In the genomic region with DNA sequence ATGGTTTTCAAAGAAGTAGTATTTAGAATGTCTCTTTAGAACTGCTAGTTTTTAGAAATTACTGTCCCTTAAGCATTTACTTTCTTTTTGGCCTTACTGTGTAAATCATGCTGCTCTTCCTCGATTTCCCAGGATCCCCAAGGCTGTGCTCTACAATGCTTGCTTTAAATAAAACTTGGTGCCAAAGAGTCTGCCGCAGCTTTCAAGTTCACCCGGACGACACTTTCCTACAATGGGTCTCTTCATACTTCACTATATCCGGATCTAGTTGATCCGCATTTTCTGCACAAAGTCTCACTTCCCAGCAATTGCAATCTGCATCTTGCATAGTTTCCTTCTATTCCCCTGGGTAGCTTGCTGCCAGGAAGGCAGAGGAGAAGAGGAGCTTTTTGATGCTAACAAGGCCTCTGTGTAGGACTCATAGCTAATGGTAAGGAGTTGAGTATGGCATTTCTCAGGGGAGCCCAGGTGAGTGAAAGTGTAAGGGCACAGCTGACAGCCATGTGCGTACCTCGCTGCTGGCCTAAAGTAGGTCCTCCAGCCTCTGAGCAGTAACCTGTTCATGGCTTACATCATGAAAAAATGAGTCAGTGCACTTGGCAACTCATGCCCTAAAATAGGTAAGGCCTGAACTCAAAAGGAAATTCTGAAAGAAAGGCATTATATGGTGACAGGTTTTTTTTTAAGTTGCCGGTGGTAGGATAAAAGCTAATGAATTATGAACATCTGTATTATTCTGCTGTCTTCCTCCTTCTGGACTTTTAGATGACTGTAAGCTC, we compare ENCODE assay signal across 16 cellular contexts.
"Had no signal": no experiment of that assay in that cellular context is flagged by ENCODE, and none has a peak within 500 bp of the region (broad histone marks: within the 10 kb centered on the region; RNA-seq: fewer than 3 reads in every experiment).

No MANE protein-coding gene starts in this region.

- H3K36me3 Mint-ChIP-seq: activated CD4-positive, alpha-beta memory T cell treated with anti-CD3 and anti-CD28 coated beads for 36 hours; activated CD8-positive, alpha-beta memory T cell treated with anti-CD3 and anti-CD28 coated beads, Interleukin-2, amount 10 ng/mL, durations not matched to agents 7 days and 5 days; activated naive CD4-positive, alpha-beta T cell treated with anti-CD3 and anti-CD28 coated beads, Interleukin-2, amount 50 U/mL, for 72 hours; naive thymus-derived CD4-positive, alpha-beta T cell had no signal

- H3K27ac Mint-ChIP-seq: activated CD4-positive, alpha-beta memory T cell treated with anti-CD3 and anti-CD28 coated beads for 36 hours; activated CD8-positive, alpha-beta memory T cell treated with anti-CD3 and anti-CD28 coated beads, Interleukin-2, amount 10 ng/mL, durations not matched to agents 7 days and 5 days; activated naive CD4-positive, alpha-beta T cell treated with anti-CD3 and anti-CD28 coated beads, Interleukin-2, amount 50 U/mL, for 72 hours; dendritic cell treated with granulocyte-macrophage colony-stimulating factor and Interleukin-4, amounts not matched to agents 40 ng/mL and 50 ng/mL, for 4 days; naive thymus-derived CD4-positive, alpha-beta T cell had no signal

- DNase-seq: activated CD4-positive, alpha-beta memory T cell treated with anti-CD3 and anti-CD28 coated beads for 36 hours; activated CD8-positive, alpha-beta memory T cell treated with anti-CD3 and anti-CD28 coated beads, Interleukin-2, amount 10 ng/mL, durations not matched to agents 7 days and 5 days; activated effector memory CD4-positive, alpha-beta T cell treated with Interleukin-2 at 50 U/mL for 16 hours; activated T-cell treated with anti-CD3 and anti-CD28 coated beads, Interleukin-2, amount 50 U/mL, for 4 hours; amniotic stem cell; body of pancreas; lower lobe of right lung; naive thymus-derived CD4-positive, alpha-beta T cell; ovary; stimulated activated CD4-positive, alpha-beta T cell treated with anti-CD3 and anti-CD28 coated beads, Interleukin-4, amount 100 ng/mL, for 4 hours; stimulated activated CD8-positive, alpha-beta memory T cell treated with anti-CD3 and anti-CD28 coated beads, Interleukin-4, amount 100 ng/mL, for 48 hours; stimulated activated naive CD8-positive, alpha-beta T cell treated with anti-CD3 and anti-CD28 coated beads, Interleukin-15, Interleukin-2, amounts not matched to agents 100 U/mL and 50 U/mL, for 24 hours had no signal

- H3K27me3 Mint-ChIP-seq: dendritic cell treated with granulocyte-macrophage colony-stimulating factor and Interleukin-4, amounts not matched to agents 40 ng/mL and 50 ng/mL, for 4 days had no signal

- H3K9me3 ChIP-seq: body of pancreas, lower lobe of right lung, ovary had no signal

- H3K9me3 Mint-ChIP-seq: activated CD4-positive, alpha-beta memory T cell treated with anti-CD3 and anti-CD28 coated beads for 36 hours; activated naive CD4-positive, alpha-beta T cell treated with anti-CD3 and anti-CD28 coated beads, Interleukin-2, amount 50 U/mL, for 72 hours; activated T-cell treated with anti-CD3 and anti-CD28 coated beads, Interleukin-2, amount 50 U/mL, for 4 hours; dendritic cell treated with granulocyte-macrophage colony-stimulating factor and Interleukin-4, amounts not matched to agents 40 ng/mL and 50 ng/mL, for 4 days had no signal

- H3K36me3 ChIP-seq: lower lobe of right lung, ovary had no signal

- H3K4me3 ChIP-seq: body of pancreas, lower lobe of right lung, ovary, skin epidermis had no signal

- H3K27ac ChIP-seq: body of pancreas, lower lobe of right lung, ovary, skin epidermis, VCaP had no signal

- ATAC-seq: activated CD8-positive, alpha-beta memory T cell treated with anti-CD3 and anti-CD28 coated beads, Interleukin-2, amount 10 ng/mL, durations not matched to agents 7 days and 5 days; activated naive CD4-positive, alpha-beta T cell treated with anti-CD3 and anti-CD28 coated beads, Interleukin-2, amount 50 U/mL, for 72 hours; activated T-cell treated with anti-CD3 and anti-CD28 coated beads, Interleukin-2, amount 50 U/mL, for 4 hours; body of pancreas; lower lobe of right lung; naive thymus-derived CD4-positive, alpha-beta T cell; stimulated activated naive CD8-positive, alpha-beta T cell treated with anti-CD3 and anti-CD28 coated beads, Interleukin-15, Interleukin-2, amounts not matched to agents 100 U/mL and 50 U/mL, for 24 hours had no signal

- H3K27me3 ChIP-seq: body of pancreas, ovary had no signal

- H3K4me1 ChIP-seq: lower lobe of right lung had no signal

- H3K4me3 Mint-ChIP-seq: activated CD4-positive, alpha-beta memory T cell treated with anti-CD3 and anti-CD28 coated beads for 36 hours; activated CD8-positive, alpha-beta memory T cell treated with anti-CD3 and anti-CD28 coated beads, Interleukin-2, amount 10 ng/mL, durations not matched to agents 7 days and 5 days; activated T-cell treated with anti-CD3 and anti-CD28 coated beads, Interleukin-2, amount 50 U/mL, for 4 hours; dendritic cell treated with granulocyte-macrophage colony-stimulating factor and Interleukin-4, amounts not matched to agents 40 ng/mL and 50 ng/mL, for 4 days; naive thymus-derived CD4-positive, alpha-beta T cell had no signal

- H3K4me1 Mint-ChIP-seq: activated CD8-positive, alpha-beta memory T cell treated with anti-CD3 and anti-CD28 coated beads, Interleukin-2, amount 10 ng/mL, durations not matched to agents 7 days and 5 days; naive thymus-derived CD4-positive, alpha-beta T cell had no signal
